8 cellular contexts compared by ENCODE assay signal in genomic region chr6:138271451-138271850, GRCh38. TPM values are rescaled to one million over a fixed set of nuclear protein-coding genes. Genes with fewer than 3 reads are reported as not detected.
"Had no signal": no experiment of that assay in that cellular context is flagged by ENCODE, and none has a peak within 500 bp of the region (broad histone marks: within the 10 kb centered on the region; RNA-seq: fewer than 3 reads in every experiment).

No MANE protein-coding gene starts in this region.

- H3K4me3 ChIP-seq: K562 had no signal

- H3K9ac ChIP-seq: KMS-11 had no signal

- H3K27ac ChIP-seq: HL-60, KMS-11 had no signal

- ATAC-seq: HepG2, K562 had no signal

- DNase-seq: IMR-90, KBM-7, KG1 had no signal

- H3K4me2 ChIP-seq: KMS-11 had no signal

RNA-seq across cellular contexts. Expression of gene PBOV1, which starts 53.2 kb away (rescaled TPM):
- polyA plus RNA-seq: HepG2, IgD-negative memory B cell, IMR-90, K562 had no signal
